Comparison of ENCODE assay signal across 8 cellular contexts in genomic region chr5:154189819-154190651, GRCh38. TPM values are rescaled to one million over a fixed set of nuclear protein-coding genes. Genes with fewer than 3 reads are reported as not detected.
DNase-seq lines count a peak whose midpoint lies in the region; ATAC-seq and TF ChIP-seq lines count a peak whose summit lies in the region.

No MANE protein-coding gene starts in this region.

- H3K4me1 ChIP-seq in BE2C: no peaks in the 10 kb centered on the region
- peaks cover 21% of the 10 kb centered on the region for H3K4me1 ChIP-seq in effector memory CD4-positive, alpha-beta T cell (ENCODE audit: control insufficient read depth, insufficient read depth, low read length, poor library complexity, severe bottlenecking)

- H3K27me3 ChIP-seq in BE2C: peaks cover 26% of the 10 kb centered on the region
- H3K27me3 ChIP-seq in effector memory CD4-positive, alpha-beta T cell (replicated peaks; ENCODE audit: control insufficient read depth, insufficient read depth, low read length, poor library complexity, severe bottlenecking): no peaks in the 10 kb centered on the region

- CTCF ChIA-PET in activated CD8-positive, alpha-beta T cell treated with anti-CD3 and anti-CD28 coated beads for 36 hours (lab: Charles Lee): interaction anchor here (0.7 to 16.7 kb wide), 17 partner anchors 8 to 215 kb away, joined by 3 to 161 read pairs (median 6); partner anchors contain the start of genes FAM114A2 and MFAP3

- DNase-seq in BE2C (peak; percentile 83), NCI-H526 (lab: John Stamatoyannopoulos, UW) (peak; percentile 47 to 86), memory B cell (ENCODE audit: low spot score in 2 of 2) (peak; percentile 86 to 92)
- DNase-seq in activated CD8-positive, alpha-beta T cell treated with anti-CD3 and anti-CD28 coated beads for 36 hours: peak; percentile 78
- peak; percentile 70 to 78 (median 73) for DNase-seq in effector memory CD4-positive, alpha-beta T cell
- DNase-seq in stimulated activated CD4-positive, alpha-beta T cell treated with anti-CD3 and anti-CD28 coated beads, TNF-alpha, amount 100 ng/mL, for 48 hours (ENCODE audit: low read depth in 3 of 3): peak; percentile 53 to 66 (median 56)

- H3K27ac Mint-ChIP-seq in activated CD8-positive, alpha-beta T cell treated with anti-CD3 and anti-CD28 coated beads for 36 hours: peak overlapping the region; percentile 43
- peak overlapping the region; percentile 86 for H3K27ac Mint-ChIP-seq in memory B cell

- H3K36me3 Mint-ChIP-seq in activated CD8-positive, alpha-beta T cell treated with anti-CD3 and anti-CD28 coated beads for 36 hours (ENCODE audit: low read depth): peaks cover under 1% of the 10 kb centered on the region
- peaks cover 1% of the 10 kb centered on the region for H3K36me3 Mint-ChIP-seq in memory B cell

- peak; percentile 89 for ATAC-seq in GM18907 (IDR thresholded peaks at IDR 0.05; ENCODE audit: unreplicated experiment)
- ATAC-seq in HG03108 (IDR thresholded peaks at IDR 0.05; ENCODE audit: unreplicated experiment): peak; percentile 76
- peak; percentile 85 for ATAC-seq in activated CD8-positive, alpha-beta T cell treated with anti-CD3 and anti-CD28 coated beads for 36 hours
- peak; percentile 83 for ATAC-seq in memory B cell (ENCODE audit: low read depth)

- H3K4me3 ChIP-seq in BE2C (ENCODE audit: low read depth, low read length): peak overlapping the region; percentile 86
- H3K4me3 ChIP-seq in effector memory CD4-positive, alpha-beta T cell (ENCODE audit: insufficient read depth, low read depth, low read length, poor library complexity, severe bottlenecking): peak overlapping the region; percentile 73

- peaks cover 7% of the 10 kb centered on the region for H3K27me3 Mint-ChIP-seq in activated CD8-positive, alpha-beta T cell treated with anti-CD3 and anti-CD28 coated beads for 36 hours
- H3K27me3 Mint-ChIP-seq in memory B cell: no peaks in the 10 kb centered on the region

- intact Hi-C loops in activated CD8-positive, alpha-beta T cell treated with anti-CD3 and anti-CD28 coated beads for 36 hours (cut with micrococcal nuclease): no loop called here

- no peaks in the 10 kb centered on the region for H3K9me3 ChIP-seq in BE2C
- no peaks in the 10 kb centered on the region for H3K9me3 ChIP-seq in effector memory CD4-positive, alpha-beta T cell (ENCODE audit: control insufficient read depth, low read length)

- POLR2A ChIA-PET in activated CD8-positive, alpha-beta T cell treated with anti-CD3 and anti-CD28 coated beads for 36 hours (lab: Charles Lee): interaction anchor here (0.8 to 3.6 kb wide), 16 partner anchors 8 to 152 kb away, joined by 3 to 18 read pairs (median 4); partner anchors contain the start of genes FAM114A2 and MFAP3

- peak overlapping the region; percentile 69 for H3K27ac ChIP-seq in effector memory CD4-positive, alpha-beta T cell (ENCODE audit: insufficient read depth, low read length, poor library complexity, severe bottlenecking)

- H3K4me3 Mint-ChIP-seq in activated CD8-positive, alpha-beta T cell treated with anti-CD3 and anti-CD28 coated beads for 36 hours: peak overlapping the region; percentile 75
- peak overlapping the region; percentile 92 for H3K4me3 Mint-ChIP-seq in memory B cell

- no peaks in the 10 kb centered on the region for H3K36me3 ChIP-seq in BE2C
- H3K36me3 ChIP-seq in effector memory CD4-positive, alpha-beta T cell (ENCODE audit: control insufficient read depth, insufficient read depth, low read length): no peaks in the 10 kb centered on the region

- no peaks in the 10 kb centered on the region for H3K9me3 Mint-ChIP-seq in activated CD8-positive, alpha-beta T cell treated with anti-CD3 and anti-CD28 coated beads for 36 hours
- H3K9me3 Mint-ChIP-seq in memory B cell: no peaks in the 10 kb centered on the region

- peaks cover 28% of the 10 kb centered on the region for H3K4me1 Mint-ChIP-seq in activated CD8-positive, alpha-beta T cell treated with anti-CD3 and anti-CD28 coated beads for 36 hours (ENCODE audit: low read depth)
- H3K4me1 Mint-ChIP-seq in memory B cell: peaks cover 49% of the 10 kb centered on the region

- TF ChIP-seq CTCF in BE2C (IDR thresholded peaks at IDR 0.05; ENCODE audit: low read depth, low read length): peak; percentile 44
- peak; percentile 66 for TF ChIP-seq CTCF in activated CD8-positive, alpha-beta T cell treated with anti-CD3 and anti-CD28 coated beads for 36 hours (IDR thresholded peaks at IDR 0.05)

RNA-seq across cellular contexts. Expression of gene GALNT10, which starts 0.5 kb away (rescaled TPM):
- polyA plus RNA-seq in BE2C (2012; ENCODE audit: insufficient read depth, insufficient read length, low read depth): 5.9 TPM
- 10 to 100 TPM; 12.9 to 15.2 TPM for total RNA-seq in activated CD8-positive, alpha-beta T cell treated with anti-CD3 and anti-CD28 coated beads for 36 hours

Comparison
In these comparisons a context has a peak if more than half of its experiments do, and no peak if none do; other contexts are left out.
1. Peak in every context shown above with its lines: DNase-seq, ATAC-seq, H3K4me3 ChIP-seq and H3K27ac ChIP-seq.